In genomic region chr14:92409069-92409468, GRCh38 we compare ENCODE assay signal across 11 cellular contexts.
DNase-seq lines count a peak whose midpoint lies in the region; ATAC-seq and TF ChIP-seq lines count a peak whose summit lies in the region.
"Had no signal": no experiment of that assay in that cellular context is flagged by ENCODE, and none has a peak within 500 bp of the region (broad histone marks: within the 10 kb centered on the region; RNA-seq: fewer than 3 reads in every experiment).

No MANE protein-coding gene starts in this region.

- peak overlapping the region; percentile 45 for H3K27ac Mint-ChIP-seq in endothelial cell (ENCODE audit: unreplicated experiment)
- H3K27ac Mint-ChIP-seq in naive thymus-derived CD8-positive, alpha-beta T cell = no peak overlapping the region

- TF ChIP-seq EP300 in upper lobe of left lung (IDR thresholded peaks at IDR 0.05) = no peak

- peak overlapping the region; percentile 42 for H3K27ac ChIP-seq in lower lobe of right lung
- peak overlapping the region; percentile 50 to 81 (median 71) for H3K27ac ChIP-seq in upper lobe of left lung
- H3K27ac ChIP-seq: epithelial cell of prostate, SJCRH30 had no signal

- TF ChIP-seq CTCF in endothelial cell (IDR thresholded peaks at IDR 0.05; ENCODE audit: unreplicated experiment) = no peak
- no peak for TF ChIP-seq CTCF in lower lobe of right lung (IDR thresholded peaks at IDR 0.05)
- TF ChIP-seq CTCF in upper lobe of left lung (IDR thresholded peaks at IDR 0.05) = no peak

- POLR2A ChIA-PET in naive thymus-derived CD8-positive, alpha-beta T cell (lab: Charles Lee) = no interaction called here

- H3K36me3 ChIP-seq in lower lobe of right lung (no peaks in the 10 kb centered on the region), upper lobe of left lung (no peaks in the 10 kb centered on the region)
- H3K36me3 ChIP-seq: SJCRH30 had no signal

- peaks cover 8% of the 10 kb centered on the region for H3K36me3 Mint-ChIP-seq in endothelial cell (ENCODE audit: low read depth, unreplicated experiment)
- H3K36me3 Mint-ChIP-seq in naive thymus-derived CD8-positive, alpha-beta T cell = peaks cover 0 to 10% (median 0%) of the 10 kb centered on the region in 3 donors

- DNase-seq in M059J (ENCODE audit: low read depth) = peak; percentile 24
- no peak for DNase-seq in endothelial cell (ENCODE audit: low spot score)
- no peak for DNase-seq in lower lobe of right lung
- DNase-seq in upper lobe of left lung = no peak
- no peak for DNase-seq in NCI-H1436 treated with DMSO at 0.1 percent for 48 hours (lab: John Stamatoyannopoulos, UW)
- DNase-seq in naive thymus-derived CD8-positive, alpha-beta T cell = no peak
- DNase-seq: head of caudate nucleus, Kasumi-1, SJCRH30 had no signal

- peaks cover 6% of the 10 kb centered on the region for H3K9me3 Mint-ChIP-seq in endothelial cell (ENCODE audit: unreplicated experiment)
- peaks cover 0 to 11% (median 2%) of the 10 kb centered on the region in 9 donors for H3K9me3 Mint-ChIP-seq in naive thymus-derived CD8-positive, alpha-beta T cell

- peaks cover 14% of the 10 kb centered on the region for H3K4me1 Mint-ChIP-seq in endothelial cell (ENCODE audit: unreplicated experiment)
- H3K4me1 Mint-ChIP-seq in naive thymus-derived CD8-positive, alpha-beta T cell = peaks cover 0 to 4% (median under 1%) of the 10 kb centered on the region in 4 donors

- intact Hi-C loops in lower lobe of right lung (cut with DNase I) = no loop called here

- H3K4me3 Mint-ChIP-seq in endothelial cell (ENCODE audit: unreplicated experiment) = no peak overlapping the region
- no peak overlapping the region for H3K4me3 Mint-ChIP-seq in naive thymus-derived CD8-positive, alpha-beta T cell

- ATAC-seq in lower lobe of right lung (no peak), upper lobe of left lung (ENCODE audit: low FRiP score in 2 of 2) (peak in 1 of 2 donors; percentile 64), HG03097 (IDR thresholded peaks at IDR 0.05; ENCODE audit: low FRiP score, unreplicated experiment) (no peak)
- ATAC-seq in naive thymus-derived CD8-positive, alpha-beta T cell = no peak

- WGBS in upper lobe of left lung, 2 donors = 53 to 59% methylated on average over 6 of the region's 6 CpGs

- no peak for TF ChIP-seq POLR2A in upper lobe of left lung (IDR thresholded peaks at IDR 0.05)

- peaks cover 3% of the 10 kb centered on the region for H3K27me3 Mint-ChIP-seq in endothelial cell (ENCODE audit: unreplicated experiment)
- peaks cover 0 to 9% (median 2%) of the 10 kb centered on the region in 5 donors for H3K27me3 Mint-ChIP-seq in naive thymus-derived CD8-positive, alpha-beta T cell

- H3K4me1 ChIP-seq in lower lobe of right lung (peaks cover 9% of the 10 kb centered on the region), upper lobe of left lung (peaks cover 21 to 30% (median 22%) of the 10 kb centered on the region in 4 donors)
- H3K4me1 ChIP-seq: SJCRH30 had no signal

- no peak overlapping the region for H3K4me3 ChIP-seq in lower lobe of right lung
- no peak overlapping the region for H3K4me3 ChIP-seq in upper lobe of left lung
- H3K4me3 ChIP-seq: SJCRH30 had no signal

- H3K27me3 ChIP-seq in lower lobe of right lung (ENCODE audit: low read depth) (no peaks in the 10 kb centered on the region), upper lobe of left lung (no peaks in the 10 kb centered on the region)
- H3K27me3 ChIP-seq: SJCRH30 had no signal

- H3K9me3 ChIP-seq in lower lobe of right lung (no peaks in the 10 kb centered on the region), upper lobe of left lung (no peaks in the 10 kb centered on the region)
- H3K9me3 ChIP-seq: SJCRH30 had no signal
